Comparison of ENCODE assay signal across 1 cellular context in the genomic region with DNA sequence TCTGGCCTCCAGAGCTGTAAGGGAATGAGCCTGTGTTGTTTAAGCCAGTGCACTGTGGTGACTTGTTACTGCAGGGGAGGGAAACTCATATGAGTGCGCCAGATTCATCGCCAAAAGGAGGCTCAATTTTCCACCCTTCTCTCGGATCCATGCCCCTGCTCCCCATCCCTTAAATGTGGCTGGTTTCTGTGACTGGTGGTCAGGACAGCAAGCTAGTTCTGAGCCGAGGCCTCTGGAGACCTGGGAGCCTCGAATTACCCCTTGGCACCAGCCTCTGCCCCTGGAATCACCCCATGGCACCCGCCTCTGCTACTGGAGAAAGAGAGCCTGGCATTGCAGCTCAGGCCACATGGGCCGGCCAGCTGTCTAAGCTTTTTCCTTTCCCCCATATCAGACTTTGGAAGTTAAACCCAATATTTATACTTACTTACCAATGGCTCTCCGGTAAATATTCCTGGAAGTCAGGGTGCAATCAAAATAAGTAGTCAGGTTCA.
TF ChIP-seq lines count a peak whose summit lies in the region.

No MANE protein-coding gene starts in this region.

TF ChIP-seq in H1, 55 proteins besides CTCF, POLR2A, EP300 and RAD21:
- TF ChIP-seq, protein P1, sequence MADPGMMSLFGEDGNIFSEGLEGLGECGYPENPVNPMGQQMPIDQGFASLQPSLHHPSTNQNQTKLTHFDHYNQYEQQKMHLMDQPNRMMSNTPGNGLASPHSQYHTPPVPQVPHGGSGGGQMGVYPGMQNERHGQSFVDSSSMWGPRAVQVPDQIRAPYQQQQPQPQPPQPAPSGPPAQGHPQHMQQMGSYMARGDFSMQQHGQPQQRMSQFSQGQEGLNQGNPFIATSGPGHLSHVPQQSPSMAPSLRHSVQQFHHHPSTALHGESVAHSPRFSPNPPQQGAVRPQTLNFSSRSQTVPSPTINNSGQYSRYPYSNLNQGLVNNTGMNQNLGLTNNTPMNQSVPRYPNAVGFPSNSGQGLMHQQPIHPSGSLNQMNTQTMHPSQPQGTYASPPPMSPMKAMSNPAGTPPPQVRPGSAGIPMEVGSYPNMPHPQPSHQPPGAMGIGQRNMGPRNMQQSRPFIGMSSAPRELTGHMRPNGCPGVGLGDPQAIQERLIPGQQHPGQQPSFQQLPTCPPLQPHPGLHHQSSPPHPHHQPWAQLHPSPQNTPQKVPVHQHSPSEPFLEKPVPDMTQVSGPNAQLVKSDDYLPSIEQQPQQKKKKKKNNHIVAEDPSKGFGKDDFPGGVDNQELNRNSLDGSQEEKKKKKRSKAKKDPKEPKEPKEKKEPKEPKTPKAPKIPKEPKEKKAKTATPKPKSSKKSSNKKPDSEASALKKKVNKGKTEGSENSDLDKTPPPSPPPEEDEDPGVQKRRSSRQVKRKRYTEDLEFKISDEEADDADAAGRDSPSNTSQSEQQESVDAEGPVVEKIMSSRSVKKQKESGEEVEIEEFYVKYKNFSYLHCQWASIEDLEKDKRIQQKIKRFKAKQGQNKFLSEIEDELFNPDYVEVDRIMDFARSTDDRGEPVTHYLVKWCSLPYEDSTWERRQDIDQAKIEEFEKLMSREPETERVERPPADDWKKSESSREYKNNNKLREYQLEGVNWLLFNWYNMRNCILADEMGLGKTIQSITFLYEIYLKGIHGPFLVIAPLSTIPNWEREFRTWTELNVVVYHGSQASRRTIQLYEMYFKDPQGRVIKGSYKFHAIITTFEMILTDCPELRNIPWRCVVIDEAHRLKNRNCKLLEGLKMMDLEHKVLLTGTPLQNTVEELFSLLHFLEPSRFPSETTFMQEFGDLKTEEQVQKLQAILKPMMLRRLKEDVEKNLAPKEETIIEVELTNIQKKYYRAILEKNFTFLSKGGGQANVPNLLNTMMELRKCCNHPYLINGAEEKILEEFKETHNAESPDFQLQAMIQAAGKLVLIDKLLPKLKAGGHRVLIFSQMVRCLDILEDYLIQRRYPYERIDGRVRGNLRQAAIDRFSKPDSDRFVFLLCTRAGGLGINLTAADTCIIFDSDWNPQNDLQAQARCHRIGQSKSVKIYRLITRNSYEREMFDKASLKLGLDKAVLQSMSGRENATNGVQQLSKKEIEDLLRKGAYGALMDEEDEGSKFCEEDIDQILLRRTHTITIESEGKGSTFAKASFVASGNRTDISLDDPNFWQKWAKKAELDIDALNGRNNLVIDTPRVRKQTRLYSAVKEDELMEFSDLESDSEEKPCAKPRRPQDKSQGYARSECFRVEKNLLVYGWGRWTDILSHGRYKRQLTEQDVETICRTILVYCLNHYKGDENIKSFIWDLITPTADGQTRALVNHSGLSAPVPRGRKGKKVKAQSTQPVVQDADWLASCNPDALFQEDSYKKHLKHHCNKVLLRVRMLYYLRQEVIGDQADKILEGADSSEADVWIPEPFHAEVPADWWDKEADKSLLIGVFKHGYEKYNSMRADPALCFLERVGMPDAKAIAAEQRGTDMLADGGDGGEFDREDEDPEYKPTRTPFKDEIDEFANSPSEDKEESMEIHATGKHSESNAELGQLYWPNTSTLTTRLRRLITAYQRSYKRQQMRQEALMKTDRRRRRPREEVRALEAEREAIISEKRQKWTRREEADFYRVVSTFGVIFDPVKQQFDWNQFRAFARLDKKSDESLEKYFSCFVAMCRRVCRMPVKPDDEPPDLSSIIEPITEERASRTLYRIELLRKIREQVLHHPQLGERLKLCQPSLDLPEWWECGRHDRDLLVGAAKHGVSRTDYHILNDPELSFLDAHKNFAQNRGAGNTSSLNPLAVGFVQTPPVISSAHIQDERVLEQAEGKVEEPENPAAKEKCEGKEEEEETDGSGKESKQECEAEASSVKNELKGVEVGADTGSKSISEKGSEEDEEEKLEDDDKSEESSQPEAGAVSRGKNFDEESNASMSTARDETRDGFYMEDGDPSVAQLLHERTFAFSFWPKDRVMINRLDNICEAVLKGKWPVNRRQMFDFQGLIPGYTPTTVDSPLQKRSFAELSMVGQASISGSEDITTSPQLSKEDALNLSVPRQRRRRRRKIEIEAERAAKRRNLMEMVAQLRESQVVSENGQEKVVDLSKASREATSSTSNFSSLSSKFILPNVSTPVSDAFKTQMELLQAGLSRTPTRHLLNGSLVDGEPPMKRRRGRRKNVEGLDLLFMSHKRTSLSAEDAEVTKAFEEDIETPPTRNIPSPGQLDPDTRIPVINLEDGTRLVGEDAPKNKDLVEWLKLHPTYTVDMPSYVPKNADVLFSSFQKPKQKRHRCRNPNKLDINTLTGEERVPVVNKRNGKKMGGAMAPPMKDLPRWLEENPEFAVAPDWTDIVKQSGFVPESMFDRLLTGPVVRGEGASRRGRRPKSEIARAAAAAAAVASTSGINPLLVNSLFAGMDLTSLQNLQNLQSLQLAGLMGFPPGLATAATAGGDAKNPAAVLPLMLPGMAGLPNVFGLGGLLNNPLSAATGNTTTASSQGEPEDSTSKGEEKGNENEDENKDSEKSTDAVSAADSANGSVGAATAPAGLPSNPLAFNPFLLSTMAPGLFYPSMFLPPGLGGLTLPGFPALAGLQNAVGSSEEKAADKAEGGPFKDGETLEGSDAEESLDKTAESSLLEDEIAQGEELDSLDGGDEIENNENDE (IDR thresholded peaks at IDR 0.05; ENCODE audit: insufficient replicate concordance, low read length), result no peak
